1 cellular context compared by ENCODE assay signal in the genomic region with DNA sequence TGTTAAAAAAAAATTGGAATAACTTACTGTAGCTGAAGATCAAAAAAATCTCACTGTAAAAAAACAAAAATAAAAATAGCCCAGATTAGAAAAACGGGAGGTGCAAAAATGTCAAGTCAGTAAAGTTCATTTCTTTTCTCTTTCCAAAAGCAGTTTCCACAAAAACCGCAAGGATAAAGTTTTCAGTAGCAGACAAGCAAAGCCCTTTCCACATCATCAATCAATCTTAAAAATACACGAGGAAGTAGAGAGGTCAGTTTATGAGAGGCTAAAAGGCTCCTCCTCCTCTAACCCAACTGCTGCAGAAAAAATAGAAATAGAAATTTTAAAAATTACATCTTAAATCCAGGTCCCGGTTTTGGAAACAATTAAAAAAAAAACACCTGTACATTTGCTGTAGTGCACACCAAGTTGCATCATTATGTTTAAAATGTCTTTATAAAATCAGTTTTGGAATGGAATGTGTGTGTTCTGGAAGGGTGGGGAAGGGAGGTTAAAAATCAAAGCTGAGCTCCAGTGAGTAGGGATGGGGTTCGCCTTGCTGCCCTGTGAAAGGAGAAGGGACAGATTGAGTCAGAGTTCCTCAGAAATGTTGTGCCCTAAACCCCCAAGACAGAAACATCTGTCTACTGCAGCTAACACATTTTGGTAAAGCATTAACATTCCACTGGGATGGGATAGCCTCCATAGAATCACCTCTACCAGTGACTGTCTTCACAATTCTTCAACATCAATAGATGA.
TF ChIP-seq lines count a peak whose summit lies in the region.

No MANE protein-coding gene starts in this region.

TF ChIP-seq in SK-N-SH treated with all-trans-retinoic acid at 6 μM for 48 hours, 23 proteins besides CTCF, POLR2A, EP300 and RAD21 (continued from another document):
- TF ChIP-seq, protein P1, sequence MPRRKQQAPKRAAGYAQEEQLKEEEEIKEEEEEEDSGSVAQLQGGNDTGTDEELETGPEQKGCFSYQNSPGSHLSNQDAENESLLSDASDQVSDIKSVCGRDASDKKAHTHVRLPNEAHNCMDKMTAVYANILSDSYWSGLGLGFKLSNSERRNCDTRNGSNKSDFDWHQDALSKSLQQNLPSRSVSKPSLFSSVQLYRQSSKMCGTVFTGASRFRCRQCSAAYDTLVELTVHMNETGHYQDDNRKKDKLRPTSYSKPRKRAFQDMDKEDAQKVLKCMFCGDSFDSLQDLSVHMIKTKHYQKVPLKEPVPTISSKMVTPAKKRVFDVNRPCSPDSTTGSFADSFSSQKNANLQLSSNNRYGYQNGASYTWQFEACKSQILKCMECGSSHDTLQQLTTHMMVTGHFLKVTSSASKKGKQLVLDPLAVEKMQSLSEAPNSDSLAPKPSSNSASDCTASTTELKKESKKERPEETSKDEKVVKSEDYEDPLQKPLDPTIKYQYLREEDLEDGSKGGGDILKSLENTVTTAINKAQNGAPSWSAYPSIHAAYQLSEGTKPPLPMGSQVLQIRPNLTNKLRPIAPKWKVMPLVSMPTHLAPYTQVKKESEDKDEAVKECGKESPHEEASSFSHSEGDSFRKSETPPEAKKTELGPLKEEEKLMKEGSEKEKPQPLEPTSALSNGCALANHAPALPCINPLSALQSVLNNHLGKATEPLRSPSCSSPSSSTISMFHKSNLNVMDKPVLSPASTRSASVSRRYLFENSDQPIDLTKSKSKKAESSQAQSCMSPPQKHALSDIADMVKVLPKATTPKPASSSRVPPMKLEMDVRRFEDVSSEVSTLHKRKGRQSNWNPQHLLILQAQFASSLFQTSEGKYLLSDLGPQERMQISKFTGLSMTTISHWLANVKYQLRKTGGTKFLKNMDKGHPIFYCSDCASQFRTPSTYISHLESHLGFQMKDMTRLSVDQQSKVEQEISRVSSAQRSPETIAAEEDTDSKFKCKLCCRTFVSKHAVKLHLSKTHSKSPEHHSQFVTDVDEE (CRISPR knock-in tag; IDR thresholded peaks at IDR 0.05) = no peak
- no peak for TF ChIP-seq TOX (CRISPR knock-in tag; IDR thresholded peaks at IDR 0.05; ENCODE audit: borderline replicate concordance)
